8 cellular contexts compared by ENCODE assay signal in genomic region chr2:100416939-100417744, GRCh38. TPM values are rescaled to one million over a fixed set of nuclear protein-coding genes. Genes with fewer than 3 reads are reported as not detected.
DNase-seq lines count a peak whose midpoint lies in the region; ATAC-seq and TF ChIP-seq lines count a peak whose summit lies in the region.

A gene with protein sequence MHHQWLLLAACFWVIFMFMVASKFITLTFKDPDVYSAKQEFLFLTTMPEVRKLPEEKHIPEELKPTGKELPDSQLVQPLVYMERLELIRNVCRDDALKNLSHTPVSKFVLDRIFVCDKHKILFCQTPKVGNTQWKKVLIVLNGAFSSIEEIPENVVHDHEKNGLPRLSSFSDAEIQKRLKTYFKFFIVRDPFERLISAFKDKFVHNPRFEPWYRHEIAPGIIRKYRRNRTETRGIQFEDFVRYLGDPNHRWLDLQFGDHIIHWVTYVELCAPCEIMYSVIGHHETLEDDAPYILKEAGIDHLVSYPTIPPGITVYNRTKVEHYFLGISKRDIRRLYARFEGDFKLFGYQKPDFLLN (minus strand): TSS chr2:100417668. CDS start chr2:100406675, 10,993 bp downstream.

- ATAC-seq in GM21423 (IDR thresholded peaks at IDR 0.05; ENCODE audit: unreplicated experiment) (peak; percentile 94), SK-N-SH treated with all-trans-retinoic acid at 6 μM for 48 hours (peak; percentile 96), heart left ventricle (peak; percentile 87 to 96 (median 94)), upper lobe of right lung (peak; percentile 94)
- ATAC-seq in activated naive CD8-positive, alpha-beta T cell treated with anti-CD3 and anti-CD28 coated beads, Interleukin-2, amount 50 U/mL, for 24 hours = peak; percentile 94

- H3K4me1 Mint-ChIP-seq in activated naive CD8-positive, alpha-beta T cell treated with anti-CD3 and anti-CD28 coated beads, Interleukin-2, amount 50 U/mL, for 24 hours = peaks cover 30% of the 10 kb centered on the region
- H3K4me1 Mint-ChIP-seq in progenitor cell of endocrine pancreas (ENCODE audit: low read depth) = peaks cover 20% of the 10 kb centered on the region

- H3K27ac ChIP-seq in heart left ventricle = peak within 1 kb of the TSS; percentile 47 to 89 (median 80)
- H3K27ac ChIP-seq in upper lobe of right lung = peak within 1 kb of the TSS; percentile 70

- peak within 1 kb of the TSS; percentile 91 for H3K4me3 Mint-ChIP-seq in activated naive CD8-positive, alpha-beta T cell treated with anti-CD3 and anti-CD28 coated beads, Interleukin-2, amount 50 U/mL, for 24 hours
- H3K4me3 Mint-ChIP-seq in progenitor cell of endocrine pancreas (ENCODE audit: low read depth) = peak within 1 kb of the TSS; percentile 89

- peak; percentile 86 for DNase-seq in DMS53 (lab: John Stamatoyannopoulos, UW)
- DNase-seq in HuH-7.5 (ENCODE audit: low spot score) = peak; percentile 85
- DNase-seq in activated naive CD8-positive, alpha-beta T cell treated with anti-CD3 and anti-CD28 coated beads, Interleukin-2, amount 50 U/mL, for 24 hours = peak; percentile 68
- DNase-seq in heart left ventricle = peak; percentile 66 to 80 (median 75)
- peak; percentile 68 for DNase-seq in progenitor cell of endocrine pancreas (ENCODE audit: low spot score, unreplicated experiment)
- peak; percentile 82 for DNase-seq in upper lobe of right lung

- H3K36me3 Mint-ChIP-seq in activated naive CD8-positive, alpha-beta T cell treated with anti-CD3 and anti-CD28 coated beads, Interleukin-2, amount 50 U/mL, for 24 hours (ENCODE audit: low read depth) = peaks cover 8% of the 10 kb centered on the region
- H3K36me3 Mint-ChIP-seq in progenitor cell of endocrine pancreas (ENCODE audit: insufficient read depth) = no peaks in the 10 kb centered on the region

- H3K27me3 Mint-ChIP-seq in activated naive CD8-positive, alpha-beta T cell treated with anti-CD3 and anti-CD28 coated beads, Interleukin-2, amount 50 U/mL, for 24 hours = no peaks in the 10 kb centered on the region
- peaks cover under 1% of the 10 kb centered on the region for H3K27me3 Mint-ChIP-seq in progenitor cell of endocrine pancreas

- peaks cover 0 to 22% (median 12%) of the 10 kb centered on the region in 12 donors for H3K4me1 ChIP-seq in heart left ventricle
- H3K4me1 ChIP-seq in upper lobe of right lung = peaks cover 3% of the 10 kb centered on the region

- peak within 1 kb of the TSS; percentile 58 to 97 (median 78) for H3K4me3 ChIP-seq in heart left ventricle
- peak within 1 kb of the TSS; percentile 88 for H3K4me3 ChIP-seq in upper lobe of right lung

- 0 to 1% (median 0%) methylated on average over 30 to 92 of the region's 92 CpGs for WGBS in heart left ventricle, 4 donors

- intact Hi-C loops in heart left ventricle (cut with DNase I) = loop anchor here in 6 of 10 donors (5.0 to 10.0 kb wide), 3 partner anchors 145 to 568 kb away; partner anchors contain the start of gene PDCL3 (in 5 of the 6)
- intact Hi-C loops in upper lobe of right lung (cut with DNase I) = no loop called here

- no peaks in the 10 kb centered on the region for H3K27me3 ChIP-seq in heart left ventricle
- H3K27me3 ChIP-seq in upper lobe of right lung = no peaks in the 10 kb centered on the region

- H3K27ac Mint-ChIP-seq in activated naive CD8-positive, alpha-beta T cell treated with anti-CD3 and anti-CD28 coated beads, Interleukin-2, amount 50 U/mL, for 24 hours = peak within 1 kb of the TSS; percentile 89
- peak within 1 kb of the TSS; percentile 95 for H3K27ac Mint-ChIP-seq in progenitor cell of endocrine pancreas

- H3K36me3 ChIP-seq in heart left ventricle = peaks cover 0 to 16% (median 0%) of the 10 kb centered on the region in 9 donors
- no peaks in the 10 kb centered on the region for H3K36me3 ChIP-seq in upper lobe of right lung

- H3K9me3 ChIP-seq in heart left ventricle (no peaks in the 10 kb centered on the region), upper lobe of right lung (no peaks in the 10 kb centered on the region)

- peak in 1 of 2 donors; percentile 45 for TF ChIP-seq POLR2A in heart left ventricle (IDR thresholded peaks at IDR 0.05)

- TF ChIP-seq CTCF in heart left ventricle (IDR thresholded peaks at IDR 0.05) = no peak
- no peak for TF ChIP-seq CTCF in progenitor cell of endocrine pancreas (IDR thresholded peaks at IDR 0.05; ENCODE audit: unreplicated experiment)
- no peak for TF ChIP-seq CTCF in upper lobe of right lung (IDR thresholded peaks at IDR 0.05)

- H3K9me3 Mint-ChIP-seq in activated naive CD8-positive, alpha-beta T cell treated with anti-CD3 and anti-CD28 coated beads, Interleukin-2, amount 50 U/mL, for 24 hours = no peaks in the 10 kb centered on the region
- H3K9me3 Mint-ChIP-seq in progenitor cell of endocrine pancreas (ENCODE audit: low read depth) = no peaks in the 10 kb centered on the region

TF ChIP-seq in SK-N-SH treated with all-trans-retinoic acid at 6 μM for 48 hours, 23 proteins besides CTCF, POLR2A, EP300 and RAD21:
- TF ChIP-seq ARNTL (CRISPR knock-in tag; IDR thresholded peaks at IDR 0.05; ENCODE audit: borderline replicate concordance, low read depth) (peak; percentile 47; the same call in 1 of the 2 replicates), ISL1 (CRISPR knock-in tag; IDR thresholded peaks at IDR 0.05) (peak; percentile 15; the same call in 1 of the 2 replicates), TOX (CRISPR knock-in tag; IDR thresholded peaks at IDR 0.05; ENCODE audit: borderline replicate concordance) (no peak), ZNF565 (CRISPR knock-in tag; conservative IDR thresholded peaks at IDR 0.05; ENCODE audit: low read depth) (no peak), BACH2 (CRISPR knock-in tag; IDR thresholded peaks at IDR 0.05; ENCODE audit: borderline replicate concordance) (peak; percentile 68; the same call in 1 of the 2 replicates), OSR1 (CRISPR knock-in tag; IDR thresholded peaks at IDR 0.05) (0 out of 2 replicates have a peak, but pooled peaks have one; percentile 64), PPARA (CRISPR knock-in tag; IDR thresholded peaks at IDR 0.05; ENCODE audit: borderline replicate concordance) (peak; percentile 88; the same call in 1 of the 2 replicates), POU6F1 (CRISPR knock-in tag; IDR thresholded peaks at IDR 0.05; ENCODE audit: borderline replicate concordance, low read depth) (no peak), CSDC2 (CRISPR knock-in tag; IDR thresholded peaks at IDR 0.05) (peak; percentile 92), ZC3H10 (CRISPR knock-in tag; IDR thresholded peaks at IDR 0.05) (0 out of 2 replicates have a peak, but pooled peaks have one; percentile 27), SNAI2 (CRISPR knock-in tag; IDR thresholded peaks at IDR 0.05) (0 out of 2 replicates have a peak, but pooled peaks have one; percentile 53)
- TF ChIP-seq, protein P1, sequence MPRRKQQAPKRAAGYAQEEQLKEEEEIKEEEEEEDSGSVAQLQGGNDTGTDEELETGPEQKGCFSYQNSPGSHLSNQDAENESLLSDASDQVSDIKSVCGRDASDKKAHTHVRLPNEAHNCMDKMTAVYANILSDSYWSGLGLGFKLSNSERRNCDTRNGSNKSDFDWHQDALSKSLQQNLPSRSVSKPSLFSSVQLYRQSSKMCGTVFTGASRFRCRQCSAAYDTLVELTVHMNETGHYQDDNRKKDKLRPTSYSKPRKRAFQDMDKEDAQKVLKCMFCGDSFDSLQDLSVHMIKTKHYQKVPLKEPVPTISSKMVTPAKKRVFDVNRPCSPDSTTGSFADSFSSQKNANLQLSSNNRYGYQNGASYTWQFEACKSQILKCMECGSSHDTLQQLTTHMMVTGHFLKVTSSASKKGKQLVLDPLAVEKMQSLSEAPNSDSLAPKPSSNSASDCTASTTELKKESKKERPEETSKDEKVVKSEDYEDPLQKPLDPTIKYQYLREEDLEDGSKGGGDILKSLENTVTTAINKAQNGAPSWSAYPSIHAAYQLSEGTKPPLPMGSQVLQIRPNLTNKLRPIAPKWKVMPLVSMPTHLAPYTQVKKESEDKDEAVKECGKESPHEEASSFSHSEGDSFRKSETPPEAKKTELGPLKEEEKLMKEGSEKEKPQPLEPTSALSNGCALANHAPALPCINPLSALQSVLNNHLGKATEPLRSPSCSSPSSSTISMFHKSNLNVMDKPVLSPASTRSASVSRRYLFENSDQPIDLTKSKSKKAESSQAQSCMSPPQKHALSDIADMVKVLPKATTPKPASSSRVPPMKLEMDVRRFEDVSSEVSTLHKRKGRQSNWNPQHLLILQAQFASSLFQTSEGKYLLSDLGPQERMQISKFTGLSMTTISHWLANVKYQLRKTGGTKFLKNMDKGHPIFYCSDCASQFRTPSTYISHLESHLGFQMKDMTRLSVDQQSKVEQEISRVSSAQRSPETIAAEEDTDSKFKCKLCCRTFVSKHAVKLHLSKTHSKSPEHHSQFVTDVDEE (CRISPR knock-in tag; IDR thresholded peaks at IDR 0.05) = peak; percentile 87
TF ChIP-seq in SK-N-SH treated with all-trans-retinoic acid at 6 μM for 48 hours: peak in this region for 9.

RNA-seq across cellular contexts. Expression of the gene that starts here (rescaled TPM):
- 10 to 100 TPM in 4 of 9 donors, 1 to 10 TPM in 5; 7.2 to 14.1 (median 9.8) TPM for total RNA-seq in heart left ventricle
- 1 to 10 TPM; 5.8 to 6.7 TPM for polyA plus RNA-seq in heart left ventricle
- 22.1 TPM in 2 replicates for total RNA-seq in progenitor cell of endocrine pancreas
- 8.4 TPM for total RNA-seq in upper lobe of right lung

Comparison
In these comparisons a context has a peak if more than half of its experiments do, and no peak if none do; other contexts are left out.
1. Peak in every context shown above with its lines: DNase-seq, ATAC-seq, H3K4me3 ChIP-seq and H3K27ac ChIP-seq.